20 cellular contexts compared by ENCODE assay signal in genomic region chr3:51333021-51333420, GRCh38. TPM values are rescaled to one million over a fixed set of nuclear protein-coding genes. Genes with fewer than 3 reads are reported as not detected.
DNase-seq lines count a peak whose midpoint lies in the region; ATAC-seq and TF ChIP-seq lines count a peak whose summit lies in the region.
"Had no signal": no experiment of that assay in that cellular context is flagged by ENCODE, and none has a peak within 500 bp of the region (broad histone marks: within the 10 kb centered on the region; RNA-seq: fewer than 3 reads in every experiment).

No MANE protein-coding gene starts in this region.

- TF ChIP-seq CTCF in esophagus muscularis mucosa (IDR thresholded peaks at IDR 0.05) = no peak
- no peak for TF ChIP-seq CTCF in neural progenitor cell (IDR thresholded peaks at IDR 0.05)

- intact Hi-C loops in esophagus muscularis mucosa (cut with DNase I) = no loop called here

- H3K9me2 ChIP-seq in GM23248 (ENCODE audit: insufficient read depth) = no peaks in the 10 kb centered on the region

- no peak overlapping the region for H3K4me2 ChIP-seq in neural progenitor cell
- no peak overlapping the region for H3K4me2 ChIP-seq in GM23248 (ENCODE audit: unreplicated experiment)
- H3K4me2 ChIP-seq: A549; BLaER1 treated with 17β-estradiol and CSF1 and Interleukin-3, amounts not matched to agents 10 nM and 100 nM had no signal

- H2AFZ ChIP-seq in neural progenitor cell (replicated peaks) = no peak overlapping the region
- no peak overlapping the region for H2AFZ ChIP-seq in GM23248

- H3K79me2 ChIP-seq in neural progenitor cell (ENCODE audit: low read depth) (no peaks in the 10 kb centered on the region), GM23248 (ENCODE audit: insufficient read depth) (no peaks in the 10 kb centered on the region)

- no peak overlapping the region for H3K4me3 ChIP-seq in esophagus muscularis mucosa
- no peak overlapping the region for H3K4me3 ChIP-seq in neural progenitor cell
- no peak overlapping the region for H3K4me3 ChIP-seq in GM23248
- H3K4me3 ChIP-seq: A549; BLaER1 treated with 17β-estradiol and CSF1 and Interleukin-3, amounts not matched to agents 10 nM and 100 nM had no signal

- DNase-seq in activated CD8-positive, alpha-beta memory T cell treated with anti-CD3 and anti-CD28 coated beads, Interleukin-2, amount 10 ng/mL, durations not matched to agents 7 days and 5 days = peak; percentile 22
- no peak for DNase-seq in activated CD8-positive, alpha-beta memory T cell treated with anti-CD3 and anti-CD28 coated beads for 24 hours
- peak; percentile 5 for DNase-seq in ecto neural progenitor cell (ENCODE audit: low spot score)
- peak; percentile 45 for DNase-seq in esophagus muscularis mucosa (ENCODE audit: extremely low spot score)
- DNase-seq in neural progenitor cell (ENCODE audit: low spot score) = no peak
- no peak for DNase-seq in GM23248
- DNase-seq in OCI-M2 (lab: John Stamatoyannopoulos, UW; ENCODE audit: unreplicated experiment) = no peak
- DNase-seq: AML-193; Caco-2; Calu3; CD4-positive, alpha-beta T cell; CD8-positive, alpha-beta T cell; DMS79 treated with DMSO at 0.1 percent for 48 hours; GF-D8 had no signal

- ATAC-seq in activated CD8-positive, alpha-beta memory T cell treated with anti-CD3 and anti-CD28 coated beads, Interleukin-2, amount 10 ng/mL, durations not matched to agents 7 days and 5 days = no peak
- no peak for ATAC-seq in HG02970 (IDR thresholded peaks at IDR 0.05; ENCODE audit: low FRiP score, unreplicated experiment)
- ATAC-seq: A549; CD8-positive, alpha-beta T cell had no signal

- H3F3A ChIP-seq in neural progenitor cell (ENCODE audit: low read depth) (no peaks in the 10 kb centered on the region), GM23248 (ENCODE audit: insufficient read depth) (no peaks in the 10 kb centered on the region)

- WGBS in esophagus muscularis mucosa = 95% methylated on average over 6 of the region's 6 CpGs
- 87 to 90% methylated on average over 6 of the region's 6 CpGs for WGBS in GM23248 (ENCODE audit: low coverage in 1 of 2, low lambda C conversion rate in 2 of 2, missing lambda C conversion rate in 2 of 2), 2 experiments

- H3K4me1 ChIP-seq in esophagus muscularis mucosa = peaks cover 0 to 2% (median 0%) of the 10 kb centered on the region in 4 donors
- peaks cover 10% of the 10 kb centered on the region for H3K4me1 ChIP-seq in neural progenitor cell
- H3K4me1 ChIP-seq in GM23248 (ENCODE audit: insufficient read depth) = no peaks in the 10 kb centered on the region
- H3K4me1 ChIP-seq: A549; BLaER1 treated with 17β-estradiol and CSF1 and Interleukin-3, amounts not matched to agents 10 nM and 100 nM had no signal

- no peak overlapping the region for H3K27ac ChIP-seq in esophagus muscularis mucosa (replicated peaks in 1 of 4)
- H3K27ac ChIP-seq in neural progenitor cell = no peak overlapping the region
- H3K27ac ChIP-seq in GM23248 = no peak overlapping the region
- H3K27ac ChIP-seq: 22Rv1; A549; BLaER1 treated with 17β-estradiol and CSF1 and Interleukin-3, amounts not matched to agents 10 nM and 100 nM; C4-2B had no signal

- H3K4me3 Mint-ChIP-seq in activated CD8-positive, alpha-beta memory T cell treated with anti-CD3 and anti-CD28 coated beads, Interleukin-2, amount 10 ng/mL, durations not matched to agents 7 days and 5 days = no peak overlapping the region
- H3K4me3 Mint-ChIP-seq in neural progenitor cell = no peak overlapping the region
- H3K4me3 Mint-ChIP-seq: B cell; CD4-positive, alpha-beta T cell; CD8-positive, alpha-beta T cell had no signal

- H3K9ac ChIP-seq in neural progenitor cell (no peak overlapping the region), GM23248 (no peak overlapping the region)
- H3K9ac ChIP-seq: BLaER1 treated with 17β-estradiol and CSF1 and Interleukin-3, amounts not matched to agents 10 nM and 100 nM had no signal

- H3K27me3 ChIP-seq in esophagus muscularis mucosa = no peaks in the 10 kb centered on the region
- no peaks in the 10 kb centered on the region for H3K27me3 ChIP-seq in neural progenitor cell
- H3K27me3 ChIP-seq in GM23248 (replicated peaks; ENCODE audit: insufficient read depth) = no peaks in the 10 kb centered on the region
- H3K27me3 ChIP-seq: BLaER1 treated with 17β-estradiol and CSF1 and Interleukin-3, amounts not matched to agents 10 nM and 100 nM had no signal

- no peak for TF ChIP-seq POLR2A in esophagus muscularis mucosa (IDR thresholded peaks at IDR 0.05; ENCODE audit: low read depth)

- no peaks in the 10 kb centered on the region for H3K4me1 Mint-ChIP-seq in activated CD8-positive, alpha-beta memory T cell treated with anti-CD3 and anti-CD28 coated beads, Interleukin-2, amount 10 ng/mL, durations not matched to agents 7 days and 5 days
- peaks cover 15% of the 10 kb centered on the region for H3K4me1 Mint-ChIP-seq in neural progenitor cell
- H3K4me1 Mint-ChIP-seq: B cell had no signal

- TF ChIP-seq EP300 in esophagus muscularis mucosa (IDR thresholded peaks at IDR 0.05) = no peak

- H4K20me1 ChIP-seq in neural progenitor cell (ENCODE audit: low read depth) (no peaks in the 10 kb centered on the region), GM23248 (ENCODE audit: insufficient read depth) (no peaks in the 10 kb centered on the region)
- H4K20me1 ChIP-seq: BLaER1 treated with 17β-estradiol and CSF1 and Interleukin-3, amounts not matched to agents 10 nM and 100 nM had no signal

- no peaks in the 10 kb centered on the region for H3K9me3 Mint-ChIP-seq in activated CD8-positive, alpha-beta memory T cell treated with anti-CD3 and anti-CD28 coated beads, Interleukin-2, amount 10 ng/mL, durations not matched to agents 7 days and 5 days (ENCODE audit: low read depth)
- no peaks in the 10 kb centered on the region for H3K9me3 Mint-ChIP-seq in neural progenitor cell
- H3K9me3 Mint-ChIP-seq: CD4-positive, alpha-beta T cell; CD8-positive, alpha-beta T cell had no signal

- no peaks in the 10 kb centered on the region for H3K9me3 ChIP-seq in esophagus muscularis mucosa
- no peaks in the 10 kb centered on the region for H3K9me3 ChIP-seq in neural progenitor cell (ENCODE audit: low read depth)
- H3K9me3 ChIP-seq in GM23248 (ENCODE audit: low read depth) = no peaks in the 10 kb centered on the region
- H3K9me3 ChIP-seq: A549; BLaER1 treated with 17β-estradiol and CSF1 and Interleukin-3, amounts not matched to agents 10 nM and 100 nM; Caco-2 had no signal

- H3K27ac Mint-ChIP-seq in activated CD8-positive, alpha-beta memory T cell treated with anti-CD3 and anti-CD28 coated beads, Interleukin-2, amount 10 ng/mL, durations not matched to agents 7 days and 5 days = no peak overlapping the region
- H3K27ac Mint-ChIP-seq in neural progenitor cell = peak overlapping the region; percentile 10
- H3K27ac Mint-ChIP-seq: B cell; CD4-positive, alpha-beta T cell; CD8-positive, alpha-beta T cell had no signal

- H3K36me3 ChIP-seq in esophagus muscularis mucosa = peaks cover 0 to 16% (median 0%) of the 10 kb centered on the region in 4 donors
- no peaks in the 10 kb centered on the region for H3K36me3 ChIP-seq in neural progenitor cell
- H3K36me3 ChIP-seq in GM23248 (ENCODE audit: low read depth) = no peaks in the 10 kb centered on the region
- H3K36me3 ChIP-seq: BLaER1 treated with 17β-estradiol and CSF1 and Interleukin-3, amounts not matched to agents 10 nM and 100 nM had no signal

- CTCF ChIA-PET in activated CD8-positive, alpha-beta memory T cell treated with anti-CD3 and anti-CD28 coated beads, Interleukin-2, amount 10 ng/mL, durations not matched to agents 7 days and 5 days (lab: Charles Lee) = no interaction called here

- no peaks in the 10 kb centered on the region for H3K36me3 Mint-ChIP-seq in activated CD8-positive, alpha-beta memory T cell treated with anti-CD3 and anti-CD28 coated beads, Interleukin-2, amount 10 ng/mL, durations not matched to agents 7 days and 5 days
- peaks cover 3% of the 10 kb centered on the region for H3K36me3 Mint-ChIP-seq in neural progenitor cell
- H3K36me3 Mint-ChIP-seq: CD8-positive, alpha-beta T cell had no signal

- H3K27me3 Mint-ChIP-seq in activated CD8-positive, alpha-beta memory T cell treated with anti-CD3 and anti-CD28 coated beads, Interleukin-2, amount 10 ng/mL, durations not matched to agents 7 days and 5 days = no peaks in the 10 kb centered on the region
- H3K27me3 Mint-ChIP-seq in neural progenitor cell (ENCODE audit: insufficient read depth, low read depth) = peaks cover 8% of the 10 kb centered on the region
- H3K27me3 Mint-ChIP-seq: CD4-positive, alpha-beta T cell had no signal

- in situ Hi-C loops in GM23248 (cut with MboI) = no loop called here

RNA-seq across cellular contexts. Expression of gene MANF, which starts 52.1 kb away (rescaled TPM):
- 100 to 1,000 TPM; 140 to 182 TPM for total RNA-seq in activated CD8-positive, alpha-beta memory T cell treated with anti-CD3 and anti-CD28 coated beads, Interleukin-2, amount 10 ng/mL, durations not matched to agents 7 days and 5 days
- 10 to 100 TPM; 16.2 to 34.6 (median 24.9) TPM for total RNA-seq in esophagus muscularis mucosa
- total RNA-seq in neural progenitor cell (ENCODE audit: low replicate concordance) = 51.1 and 68.9 TPM in 2 replicates
- 60.1 and 61.2 TPM in 2 replicates for total RNA-seq in GM23248 (2014; rRNA removed; shearing (Covaris generic))
- polyA plus RNA-seq in GM23248 (2016; fragmentation: Nextera tagmentation; extraction: Ambion mirVana) = 31.1 and 35.8 TPM in 2 replicates

RNA-seq across cellular contexts. Expression of gene RBM15B, which starts 58.1 kb away (rescaled TPM):
- total RNA-seq in activated CD8-positive, alpha-beta memory T cell treated with anti-CD3 and anti-CD28 coated beads, Interleukin-2, amount 10 ng/mL, durations not matched to agents 7 days and 5 days = 10 to 100 TPM; 28.7 to 36.1 TPM
- 10 to 100 TPM; 27.8 to 50.5 (median 42.6) TPM for total RNA-seq in esophagus muscularis mucosa
- total RNA-seq in neural progenitor cell (ENCODE audit: low replicate concordance) = 28.1 and 47.9 TPM in 2 replicates
- total RNA-seq in GM23248 (2014; rRNA removed; shearing (Covaris generic)) = 21.2 and 21.6 TPM in 2 replicates
- 11.9 and 13.3 TPM in 2 replicates for polyA plus RNA-seq in GM23248 (2016; fragmentation: Nextera tagmentation; extraction: Ambion mirVana)

Comparison
In these comparisons a context has a peak if more than half of its experiments do, and no peak if none do; other contexts are left out.
1. DNase-seq: peak in activated CD8-positive, alpha-beta memory T cell treated with anti-CD3 and anti-CD28 coated beads, Interleukin-2, amount 10 ng/mL, durations not matched to agents 7 days and 5 days (single experiment), ecto neural progenitor cell (single experiment) and esophagus muscularis mucosa (single experiment); none in activated CD8-positive, alpha-beta memory T cell treated with anti-CD3 and anti-CD28 coated beads for 24 hours (single experiment), neural progenitor cell (single experiment), GM23248 (single experiment) and OCI-M2 (single experiment).